Comparison of ENCODE assay signal across 8 cellular contexts in the genomic region with DNA sequence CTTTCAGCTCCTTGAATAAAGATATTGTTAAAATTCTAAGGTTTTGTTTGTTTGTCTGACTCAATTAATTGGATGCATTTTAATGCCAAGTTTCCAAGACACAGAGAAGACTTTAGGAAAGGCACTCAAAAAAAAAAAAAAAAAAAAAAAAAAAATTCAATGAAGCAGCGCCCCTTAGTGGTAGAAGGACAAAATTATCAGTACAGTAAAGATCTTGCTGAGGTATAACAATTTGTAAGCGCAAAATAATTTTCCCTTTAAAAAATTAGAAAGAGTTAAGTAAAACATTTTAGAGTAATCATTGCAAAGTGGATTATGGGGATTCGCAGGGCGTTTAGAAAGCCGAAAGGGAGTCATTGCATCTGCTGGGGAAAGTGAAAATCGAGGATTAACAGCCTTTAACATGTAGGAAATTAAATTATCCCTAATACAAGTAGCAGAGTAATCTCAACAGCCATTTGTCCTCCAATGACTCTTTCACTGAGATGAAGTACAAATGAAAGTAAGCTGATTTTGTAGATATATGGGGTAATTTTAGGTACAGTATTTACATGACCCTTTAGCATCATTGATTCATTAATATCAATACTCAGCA. TPM values are rescaled to one million over a fixed set of nuclear protein-coding genes. Genes with fewer than 3 reads are reported as not detected.
A peak's percentile ranks its signal among the peaks of the same experiment; 100 is the strongest.
DNase-seq lines count a peak whose midpoint lies in the region; ATAC-seq, FAIRE-seq and TF ChIP-seq lines count a peak whose summit lies in the region.

No MANE protein-coding gene starts in this region.

- CTCF ChIA-PET in HEK293T (lab: Yijun Ruan, JAX) = interaction anchor here (0.6 to 0.7 kb wide), 2 partner anchors 430 to 548 kb away, joined by 4 to 12 read pairs; no protein-coding TSS in a partner anchor

- no peak for ATAC-seq in GM21447 (IDR thresholded peaks at IDR 0.05; ENCODE audit: unreplicated experiment)

- POLR2A ChIA-PET in HEK293T (lab: Yijun Ruan, JAX) = no interaction called here

- no peak overlapping the region for H3K27ac ChIP-seq in SK-N-MC

- H3K9ac ChIP-seq in SK-N-MC (ENCODE audit: insufficient read length) = no peak overlapping the region

- DNase-seq in CD1c-positive myeloid dendritic cell (ENCODE audit: extremely low spot score) (peak; percentile 62), HEK293T (ENCODE audit: extremely low spot score) (peak; percentile 36), SK-N-MC (ENCODE audit: low read depth, low spot score) (peak; percentile 32), frontal cortex (ENCODE audit: low spot score in 2 of 2) (peak in 1 of 2 donors; percentile 33), superior temporal gyrus (ENCODE audit: extremely low spot score) (peak; percentile 84), KG1 (lab: John Stamatoyannopoulos, UW) (no peak)
- DNase-seq in stimulated activated naive CD4-positive, alpha-beta T cell treated with Interleukin-2 at 50 U/mL for 16 hours (lab: John Stamatoyannopoulos, UW) = no peak

- no peaks in the 10 kb centered on the region for H3K9me3 ChIP-seq in SK-N-MC (ENCODE audit: low read depth, low read length)

- FAIRE-seq in frontal cortex (lab: Jason Lieb, UNC) = peak; percentile 99

- H3K36me3 ChIP-seq in SK-N-MC (ENCODE audit: insufficient read depth, low read length) = no peaks in the 10 kb centered on the region

- 0 out of 2 replicates have a peak overlapping the region, but pooled peaks have one; percentile 5 for H3K4me3 ChIP-seq in SK-N-MC

TF ChIP-seq in HEK293T, 16 proteins besides CTCF, POLR2A, EP300 and RAD21:
- TF ChIP-seq ZNF384 (IDR thresholded peaks at IDR 0.05) = peak; percentile 99
- TF ChIP-seq FOXK2 (IDR thresholded peaks at IDR 0.05) = no peak
- TF ChIP-seq, protein P1, sequence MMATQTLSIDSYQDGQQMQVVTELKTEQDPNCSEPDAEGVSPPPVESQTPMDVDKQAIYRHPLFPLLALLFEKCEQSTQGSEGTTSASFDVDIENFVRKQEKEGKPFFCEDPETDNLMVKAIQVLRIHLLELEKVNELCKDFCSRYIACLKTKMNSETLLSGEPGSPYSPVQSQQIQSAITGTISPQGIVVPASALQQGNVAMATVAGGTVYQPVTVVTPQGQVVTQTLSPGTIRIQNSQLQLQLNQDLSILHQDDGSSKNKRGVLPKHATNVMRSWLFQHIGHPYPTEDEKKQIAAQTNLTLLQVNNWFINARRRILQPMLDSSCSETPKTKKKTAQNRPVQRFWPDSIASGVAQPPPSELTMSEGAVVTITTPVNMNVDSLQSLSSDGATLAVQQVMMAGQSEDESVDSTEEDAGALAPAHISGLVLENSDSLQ (IDR thresholded peaks at IDR 0.05) = no peak
- TF ChIP-seq TARDBP (IDR thresholded peaks at IDR 0.05) = no peak

RNA-seq across cellular contexts. Expression of a gene that starts 5.8 kb away (rescaled TPM):
- total RNA-seq in frontal cortex = 43.2 TPM

RNA-seq across cellular contexts. Expression of a gene that starts 34.0 kb away (rescaled TPM):
- 4.5 TPM for total RNA-seq in frontal cortex

Comparison
In these comparisons a context has a peak if more than half of its experiments do, and no peak if none do; other contexts are left out.
1. DNase-seq: peak in CD1c-positive myeloid dendritic cell (single experiment), HEK293T (single experiment), SK-N-MC (single experiment) and superior temporal gyrus (single experiment); none in KG1 (single experiment) and stimulated activated naive CD4-positive, alpha-beta T cell treated with Interleukin-2 at 50 U/mL for 16 hours (single experiment).